In the genomic region with DNA sequence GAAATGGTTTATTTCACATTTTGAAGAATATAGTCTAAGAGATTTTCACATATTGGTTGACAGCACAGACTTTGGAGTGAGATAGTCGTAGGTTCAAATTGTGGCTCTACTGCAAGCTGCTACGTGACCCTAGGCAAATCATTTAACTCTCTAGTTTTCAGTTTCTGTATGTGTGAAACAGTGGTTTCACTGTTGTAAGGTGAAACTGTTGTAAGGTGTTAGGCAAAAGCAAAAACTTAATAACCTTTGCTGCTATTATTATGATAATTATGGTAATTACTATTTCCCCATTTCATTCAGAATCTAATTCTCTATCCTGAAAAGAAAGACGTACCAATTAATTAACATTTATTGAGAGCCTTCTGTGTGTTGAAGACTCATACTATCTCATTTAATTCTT, we compare ENCODE assay signal across 10 cellular contexts.
A peak's percentile ranks its signal among the peaks of the same experiment; 100 is the strongest.
DNase-seq lines count a peak whose midpoint lies in the region; ATAC-seq, FAIRE-seq and TF ChIP-seq lines count a peak whose summit lies in the region.
"Had no signal": no experiment of that assay in that cellular context is flagged by ENCODE, and none has a peak within 500 bp of the region (broad histone marks: within the 10 kb centered on the region; RNA-seq: fewer than 3 reads in every experiment).

No MANE protein-coding gene starts in this region.

- peaks cover 9 to 13% (median 9%) of the 10 kb centered on the region in 3 donors for H3K36me3 Mint-ChIP-seq in immature natural killer cell

- DNase-seq in GM12892 (ENCODE audit: insufficient read length) (peak; percentile 14), NAMALWA (ENCODE audit: low spot score) (no peak), immature natural killer cell (no peak), retina (no peak), NCI-H526 treated with DMSO at 0.1 percent for 48 hours (lab: John Stamatoyannopoulos, UW) (no peak)
- DNase-seq: IMR-90 had no signal

- no peak overlapping the region for H3K4me3 Mint-ChIP-seq in immature natural killer cell

- ATAC-seq in GM19372 (IDR thresholded peaks at IDR 0.05; ENCODE audit: low read depth, unreplicated experiment) (peak; percentile 100), HG02798 (IDR thresholded peaks at IDR 0.05; ENCODE audit: poor library complexity, unreplicated experiment) (peak; percentile 99), HG03521 (IDR thresholded peaks at IDR 0.05; ENCODE audit: unreplicated experiment) (peak; percentile 99)
- ATAC-seq: SK-N-SH treated with all-trans-retinoic acid at 6 μM for 48 hours had no signal

- H3K9me3 Mint-ChIP-seq in immature natural killer cell = no peaks in the 10 kb centered on the region

- FAIRE-seq in GM12892 (lab: Jason Lieb, UNC) = peak; percentile 96

- no peaks in the 10 kb centered on the region for H3K4me1 Mint-ChIP-seq in immature natural killer cell

- H3K27ac Mint-ChIP-seq in immature natural killer cell = no peak overlapping the region

- no peaks in the 10 kb centered on the region for H3K27me3 Mint-ChIP-seq in immature natural killer cell (ENCODE audit: low read depth in 3 of 3)

- no peak for TF ChIP-seq POLR2A in GM12892 (IDR thresholded peaks at IDR 0.05; ENCODE audit: low read depth, low read length)
